In the genomic region with DNA sequence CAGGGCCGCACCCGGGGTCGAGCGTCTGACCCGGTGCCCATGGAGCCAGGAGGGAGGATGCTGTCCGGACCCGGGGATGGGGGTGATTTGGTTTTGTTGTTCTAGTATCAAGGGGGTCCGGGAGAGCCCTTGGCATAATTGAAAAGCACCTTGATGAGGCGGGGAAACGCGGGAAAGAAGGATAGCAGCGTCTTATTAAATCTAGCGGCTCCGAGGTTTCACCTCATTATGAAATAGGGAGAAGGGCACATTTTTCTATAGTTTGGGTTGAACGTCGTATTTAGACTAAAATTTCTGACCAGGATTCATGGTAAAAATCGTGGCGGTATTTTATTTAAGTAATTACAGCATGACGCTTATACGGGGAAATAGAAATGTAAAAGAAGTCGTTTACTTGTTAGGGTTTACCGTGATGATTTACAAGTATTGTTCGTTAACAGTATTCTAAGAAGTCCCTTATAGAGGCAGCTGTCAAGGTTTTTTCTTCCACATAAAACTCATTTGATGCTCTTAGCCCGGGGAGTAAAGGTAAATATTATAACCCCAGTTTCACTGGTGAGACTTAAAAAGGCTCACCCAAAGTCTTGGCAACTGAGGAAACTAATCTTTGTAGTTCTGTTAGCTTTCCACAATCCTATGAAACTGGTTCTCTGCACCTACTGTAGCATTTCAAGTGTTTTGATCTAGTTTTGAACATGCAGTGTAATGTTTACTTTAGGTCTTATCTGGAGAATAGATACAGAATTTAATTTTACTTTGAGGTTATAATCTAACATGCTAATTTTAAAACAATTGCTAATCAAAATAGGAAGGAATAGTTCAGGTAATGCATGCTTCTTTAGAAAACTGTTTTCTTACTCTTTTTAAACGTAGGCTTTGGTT, we compare ENCODE assay signal across 8 cellular contexts. TPM values are rescaled to one million over a fixed set of nuclear protein-coding genes. Genes with fewer than 3 reads are reported as not detected.
DNase-seq lines count a peak whose midpoint lies in the region; ATAC-seq and TF ChIP-seq lines count a peak whose summit lies in the region.

No MANE protein-coding gene starts in this region.

- H3K4me3 ChIP-seq in cardiac muscle cell (peak overlapping the region; percentile 85), iPS-20b (ENCODE audit: low read length) (peak overlapping the region; percentile 74)

- H3K27me3 Mint-ChIP-seq in activated T-helper 1 cell treated with anti-CD3 and anti-CD28 coated beads, Interleukin-12 subunit alpha, Interleukin-12 subunit beta, Interleukin-2, Interleukin-4 antibody, amounts not matched to agents 30 ng/mL and 10 ng/mL and 1 ng/mL, durations not matched to agents 14 hours and 24 hours and 36 hours (ENCODE audit: insufficient read depth) = no peaks in the 10 kb centered on the region

- H3K27ac ChIP-seq in cardiac muscle cell = peak overlapping the region; percentile 97
- peak overlapping the region; percentile 71 for H3K27ac ChIP-seq in iPS-20b (ENCODE audit: low read length)
- peak overlapping the region; percentile 92 for H3K27ac ChIP-seq in substantia nigra (ENCODE audit: low read depth, low read length, poor library complexity, severe bottlenecking)

- peaks cover 28% of the 10 kb centered on the region for H3K4me1 Mint-ChIP-seq in activated T-helper 1 cell treated with anti-CD3 and anti-CD28 coated beads, Interleukin-12 subunit alpha, Interleukin-12 subunit beta, Interleukin-2, Interleukin-4 antibody, amounts not matched to agents 30 ng/mL and 10 ng/mL and 1 ng/mL, durations not matched to agents 14 hours and 24 hours and 36 hours (ENCODE audit: low read depth)

- H3K36me3 ChIP-seq in cardiac muscle cell (no peaks in the 10 kb centered on the region), iPS-20b (ENCODE audit: insufficient read depth, low read depth, low read length) (no peaks in the 10 kb centered on the region; the same call in 1 of the 2 replicates)

- H3K9me3 ChIP-seq in cardiac muscle cell (ENCODE audit: low read depth) = no peaks in the 10 kb centered on the region
- no peaks in the 10 kb centered on the region for H3K9me3 ChIP-seq in iPS-20b (ENCODE audit: insufficient read depth, low read depth, low read length)

- no peaks in the 10 kb centered on the region for H3K9me3 Mint-ChIP-seq in activated T-helper 1 cell treated with anti-CD3 and anti-CD28 coated beads, Interleukin-12 subunit alpha, Interleukin-12 subunit beta, Interleukin-2, Interleukin-4 antibody, amounts not matched to agents 30 ng/mL and 10 ng/mL and 1 ng/mL, durations not matched to agents 14 hours and 24 hours and 36 hours

- H3K4me1 ChIP-seq in cardiac muscle cell (ENCODE audit: low read depth) = peaks cover 26% of the 10 kb centered on the region
- peaks cover 12% of the 10 kb centered on the region for H3K4me1 ChIP-seq in iPS-20b (ENCODE audit: insufficient read depth, low read length)

- H3K9ac ChIP-seq in iPS-20b (ENCODE audit: low read depth, low read length) = peak overlapping the region; percentile 97

- H3K36me3 Mint-ChIP-seq in activated T-helper 1 cell treated with anti-CD3 and anti-CD28 coated beads, Interleukin-12 subunit alpha, Interleukin-12 subunit beta, Interleukin-2, Interleukin-4 antibody, amounts not matched to agents 30 ng/mL and 10 ng/mL and 1 ng/mL, durations not matched to agents 14 hours and 24 hours and 36 hours (ENCODE audit: low read depth) = peaks cover 13% of the 10 kb centered on the region

- peak overlapping the region; percentile 88 for H3K4me3 Mint-ChIP-seq in activated T-helper 1 cell treated with anti-CD3 and anti-CD28 coated beads, Interleukin-12 subunit alpha, Interleukin-12 subunit beta, Interleukin-2, Interleukin-4 antibody, amounts not matched to agents 30 ng/mL and 10 ng/mL and 1 ng/mL, durations not matched to agents 14 hours and 24 hours and 36 hours

- H3K27me3 ChIP-seq in cardiac muscle cell = no peaks in the 10 kb centered on the region
- no peaks in the 10 kb centered on the region for H3K27me3 ChIP-seq in iPS-20b (ENCODE audit: insufficient read depth, low read length)

- TF ChIP-seq CTCF in cardiac muscle cell (IDR thresholded peaks at IDR 0.05; ENCODE audit: low read depth, low read length) = no peak

- intact Hi-C loops in Right ventricle myocardium superior (cut with DNase I) = no loop called here
- intact Hi-C loops in activated T-helper 1 cell treated with anti-CD3 and anti-CD28 coated beads, Interleukin-12 subunit alpha, Interleukin-12 subunit beta, Interleukin-2, Interleukin-4 antibody, amounts not matched to agents 30 ng/mL and 10 ng/mL and 1 ng/mL, durations not matched to agents 14 hours and 24 hours and 36 hours (cut with micrococcal nuclease) = loop anchor here (1.0 kb wide), 2 partner anchors 12 to 173 kb away; a partner anchor contains a TSS

- DNase-seq in cardiac muscle cell (ENCODE audit: low read depth in 1 of 2, low spot score in 1 of 2) (no peak), Right ventricle myocardium superior (no peak), substantia nigra (lab: John Stamatoyannopoulos, UW) (peak in 1 of 49 donors; percentile 51), NCI-H1048 (lab: John Stamatoyannopoulos, UW) (no peak), left lobe of liver (ENCODE audit: low spot score) (no peak), HK-2 (ENCODE audit: unreplicated experiment) (no peak)
- DNase-seq in activated T-helper 1 cell treated with anti-CD3 and anti-CD28 coated beads, Interleukin-12 subunit alpha, Interleukin-12 subunit beta, Interleukin-2, Interleukin-4 antibody, amounts not matched to agents 30 ng/mL and 10 ng/mL and 1 ng/mL, durations not matched to agents 14 hours and 24 hours and 36 hours (ENCODE audit: low spot score) = no peak

- H3K27ac Mint-ChIP-seq in activated T-helper 1 cell treated with anti-CD3 and anti-CD28 coated beads, Interleukin-12 subunit alpha, Interleukin-12 subunit beta, Interleukin-2, Interleukin-4 antibody, amounts not matched to agents 30 ng/mL and 10 ng/mL and 1 ng/mL, durations not matched to agents 14 hours and 24 hours and 36 hours = peak overlapping the region; percentile 98

- ATAC-seq in Right ventricle myocardium superior (ENCODE audit: poor library complexity) = no peak
- no peak for ATAC-seq in left lobe of liver

RNA-seq across cellular contexts. Expression of a gene that starts 0.8 kb away (rescaled TPM):
- total RNA-seq in cardiac muscle cell (72.5 and 289 TPM in 2 replicates), Right ventricle myocardium superior (58.1 TPM), left lobe of liver (43.6 TPM)
- polyA plus RNA-seq in cardiac muscle cell = 398 and 494 TPM in 2 replicates
- total RNA-seq in activated T-helper 1 cell treated with anti-CD3 and anti-CD28 coated beads, Interleukin-12 subunit alpha, Interleukin-12 subunit beta, Interleukin-2, Interleukin-4 antibody, amounts not matched to agents 30 ng/mL and 10 ng/mL and 1 ng/mL, durations not matched to agents 14 hours and 24 hours and 36 hours = 118 and 123 TPM in 2 replicates

RNA-seq across cellular contexts. Expression of a gene that starts 12.5 kb away (rescaled TPM):
- total RNA-seq in cardiac muscle cell (22.8 and 23.6 TPM in 2 replicates), Right ventricle myocardium superior (58.4 TPM), left lobe of liver (15.6 TPM)
- 12.3 and 14.6 TPM in 2 replicates for polyA plus RNA-seq in cardiac muscle cell
- 47.0 and 50.3 TPM in 2 replicates for total RNA-seq in activated T-helper 1 cell treated with anti-CD3 and anti-CD28 coated beads, Interleukin-12 subunit alpha, Interleukin-12 subunit beta, Interleukin-2, Interleukin-4 antibody, amounts not matched to agents 30 ng/mL and 10 ng/mL and 1 ng/mL, durations not matched to agents 14 hours and 24 hours and 36 hours

RNA-seq across cellular contexts. Expression of a gene that starts 47.2 kb away (rescaled TPM):
- total RNA-seq in cardiac muscle cell = not detected in 2 replicates
- polyA plus RNA-seq in cardiac muscle cell = not detected in 2 replicates
- not detected for total RNA-seq in Right ventricle myocardium superior
- total RNA-seq in activated T-helper 1 cell treated with anti-CD3 and anti-CD28 coated beads, Interleukin-12 subunit alpha, Interleukin-12 subunit beta, Interleukin-2, Interleukin-4 antibody, amounts not matched to agents 30 ng/mL and 10 ng/mL and 1 ng/mL, durations not matched to agents 14 hours and 24 hours and 36 hours = not detected in 2 replicates
- total RNA-seq in left lobe of liver = not detected
